ENCODE assay signal across 1 cellular context in the genomic region with DNA sequence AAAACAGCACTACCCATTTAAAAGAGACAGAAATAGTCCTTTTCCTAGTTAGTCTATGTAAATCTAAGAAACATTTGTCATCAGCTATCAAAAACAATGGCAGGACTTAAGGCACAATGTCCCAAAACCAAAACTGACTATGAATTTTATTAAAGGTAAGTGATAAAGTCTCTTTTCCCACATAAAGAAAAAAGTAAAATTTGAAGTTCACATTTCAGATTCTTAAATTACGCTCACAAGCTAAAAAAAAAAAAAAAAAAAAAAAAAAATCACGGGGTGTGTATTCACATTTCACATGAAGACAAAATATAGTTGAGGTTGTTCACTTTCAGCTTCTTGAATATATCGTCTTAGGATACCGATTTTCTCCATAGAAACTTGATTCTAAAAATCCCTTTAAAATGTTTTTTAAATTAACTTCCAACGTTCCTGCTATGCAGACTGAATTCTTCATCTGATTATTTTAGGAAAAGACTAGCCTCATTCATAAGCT.
TF ChIP-seq lines count a peak whose summit lies in the region.

No MANE protein-coding gene starts in this region.

TF ChIP-seq in GM12878, 131 proteins besides CTCF, POLR2A, EP300 and RAD21:
- TF ChIP-seq, protein P1, sequence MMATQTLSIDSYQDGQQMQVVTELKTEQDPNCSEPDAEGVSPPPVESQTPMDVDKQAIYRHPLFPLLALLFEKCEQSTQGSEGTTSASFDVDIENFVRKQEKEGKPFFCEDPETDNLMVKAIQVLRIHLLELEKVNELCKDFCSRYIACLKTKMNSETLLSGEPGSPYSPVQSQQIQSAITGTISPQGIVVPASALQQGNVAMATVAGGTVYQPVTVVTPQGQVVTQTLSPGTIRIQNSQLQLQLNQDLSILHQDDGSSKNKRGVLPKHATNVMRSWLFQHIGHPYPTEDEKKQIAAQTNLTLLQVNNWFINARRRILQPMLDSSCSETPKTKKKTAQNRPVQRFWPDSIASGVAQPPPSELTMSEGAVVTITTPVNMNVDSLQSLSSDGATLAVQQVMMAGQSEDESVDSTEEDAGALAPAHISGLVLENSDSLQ (IDR thresholded peaks at IDR 0.05): no peak
- TF ChIP-seq ESRRA (IDR thresholded peaks at IDR 0.05; ENCODE audit: low read length): no peak
- no peak for TF ChIP-seq BACH1 (IDR thresholded peaks at IDR 0.05; ENCODE audit: borderline replicate concordance)
- TF ChIP-seq, protein P2, sequence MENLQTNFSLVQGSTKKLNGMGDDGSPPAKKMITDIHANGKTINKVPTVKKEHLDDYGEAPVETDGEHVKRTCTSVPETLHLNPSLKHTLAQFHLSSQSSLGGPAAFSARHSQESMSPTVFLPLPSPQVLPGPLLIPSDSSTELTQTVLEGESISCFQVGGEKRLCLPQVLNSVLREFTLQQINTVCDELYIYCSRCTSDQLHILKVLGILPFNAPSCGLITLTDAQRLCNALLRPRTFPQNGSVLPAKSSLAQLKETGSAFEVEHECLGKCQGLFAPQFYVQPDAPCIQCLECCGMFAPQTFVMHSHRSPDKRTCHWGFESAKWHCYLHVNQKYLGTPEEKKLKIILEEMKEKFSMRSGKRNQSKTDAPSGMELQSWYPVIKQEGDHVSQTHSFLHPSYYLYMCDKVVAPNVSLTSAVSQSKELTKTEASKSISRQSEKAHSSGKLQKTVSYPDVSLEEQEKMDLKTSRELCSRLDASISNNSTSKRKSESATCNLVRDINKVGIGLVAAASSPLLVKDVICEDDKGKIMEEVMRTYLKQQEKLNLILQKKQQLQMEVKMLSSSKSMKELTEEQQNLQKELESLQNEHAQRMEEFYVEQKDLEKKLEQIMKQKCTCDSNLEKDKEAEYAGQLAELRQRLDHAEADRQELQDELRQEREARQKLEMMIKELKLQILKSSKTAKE (IDR thresholded peaks at IDR 0.05; ENCODE audit: low read depth, poor library complexity, severe bottlenecking): no peak
- TF ChIP-seq FOXM1 (IDR thresholded peaks at IDR 0.05; ENCODE audit: low read depth, low read length): no peak
- no peak for TF ChIP-seq SMAD5 (IDR thresholded peaks at IDR 0.05; ENCODE audit: low read depth)
- no peak for TF ChIP-seq ZNF217 (IDR thresholded peaks at IDR 0.05)
- no peak for TF ChIP-seq RUNX3 (IDR thresholded peaks at IDR 0.05; ENCODE audit: low read length)
- TF ChIP-seq PAX8 (IDR thresholded peaks at IDR 0.05): 0 out of 2 replicates have a peak, but pooled peaks have one; percentile 23
- peak; percentile 5 for TF ChIP-seq MEF2B (IDR thresholded peaks at IDR 0.05; ENCODE audit: partially characterized antibody, poor library complexity, severe bottlenecking)
